In the genomic region with DNA sequence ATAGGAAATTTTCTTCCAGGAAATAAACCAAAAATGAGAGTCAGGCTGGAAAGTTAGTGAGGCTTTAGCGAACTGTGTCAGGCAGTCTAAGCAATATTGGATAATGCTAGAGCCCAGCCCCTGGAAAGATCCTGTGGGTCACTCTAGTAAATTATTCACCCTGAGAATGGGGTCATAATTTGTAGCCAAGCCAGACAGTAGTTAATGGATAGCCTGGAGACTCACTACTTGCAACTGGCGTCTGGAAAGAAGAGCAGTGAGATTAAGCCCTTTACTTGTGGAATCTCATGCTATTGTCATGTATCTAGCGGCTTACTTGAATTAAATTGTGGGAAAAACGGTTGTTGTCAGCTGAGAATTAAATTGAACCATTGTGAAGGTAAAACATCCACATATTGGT, we compare ENCODE assay signal across 15 cellular contexts. TPM values are rescaled to one million over a fixed set of nuclear protein-coding genes. Genes with fewer than 3 reads are reported as not detected.
"Had no signal": no experiment of that assay in that cellular context is flagged by ENCODE, and none has a peak within 500 bp of the region (broad histone marks: within the 10 kb centered on the region; RNA-seq: fewer than 3 reads in every experiment).

No MANE protein-coding gene starts in this region.

RNA-seq across cellular contexts. Expression of a gene that starts 48.2 kb away (rescaled TPM):
- total RNA-seq: activated CD4-positive, alpha-beta T cell treated with anti-CD3 and anti-CD28 coated beads for 36 hours; activated CD4-positive, alpha-beta T cell treated with anti-CD3 and anti-CD28 coated beads, Interleukin-2, amount 10 ng/mL, durations not matched to agents 7 days and 5 days; activated CD8-positive, alpha-beta T cell treated with anti-CD3 and anti-CD28 coated beads, Interleukin-2, amount 10 ng/mL, durations not matched to agents 7 days and 5 days; activated naive CD8-positive, alpha-beta T cell treated with anti-CD3 and anti-CD28 coated beads, Interleukin-2, amount 10 ng/mL, durations not matched to agents 7 days and 5 days; activated T-helper 2 cell treated with anti-CD3 and anti-CD28 coated beads, Interferon-gamma antibody, Interleukin-2, Interleukin-4, amounts not matched to agents 10 μg/mL and 5 μg/mL and 100 μg/mL, durations not matched to agents 14 hours and 24 hours and 36 hours; ascending aorta; K562; M059J; PC-3; Peyer's patch; Right ventricle myocardium inferior; SK-MEL-5; T-cell; T-helper 17 cell; WTC11 had no signal
